Comparison of ENCODE assay signal across 1 cellular context in the genomic region with DNA sequence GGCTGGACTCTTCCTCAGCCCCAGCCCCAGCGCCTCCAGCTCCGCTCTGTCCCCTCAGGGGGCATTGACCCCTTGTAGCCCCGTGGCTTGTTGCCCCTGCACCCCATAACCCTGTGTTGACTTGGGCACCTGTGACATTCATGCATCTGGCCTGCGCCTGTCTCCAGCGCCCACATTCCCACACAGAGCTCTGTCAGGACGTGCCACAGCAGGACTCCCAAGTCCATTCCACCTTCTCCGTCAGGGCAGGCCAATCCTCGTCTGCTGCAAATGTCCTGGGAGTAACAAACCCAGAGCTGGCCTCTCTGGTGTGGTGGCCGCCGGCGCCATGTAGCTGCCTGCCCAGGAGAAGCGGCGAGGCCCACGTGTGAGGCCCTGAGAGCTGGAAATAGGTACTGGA.
TF ChIP-seq lines count a peak whose summit lies in the region.

No MANE protein-coding gene starts in this region.

TF ChIP-seq in HEK293, 187 proteins besides CTCF, POLR2A, EP300 and RAD21:
- TF ChIP-seq, protein P1, sequence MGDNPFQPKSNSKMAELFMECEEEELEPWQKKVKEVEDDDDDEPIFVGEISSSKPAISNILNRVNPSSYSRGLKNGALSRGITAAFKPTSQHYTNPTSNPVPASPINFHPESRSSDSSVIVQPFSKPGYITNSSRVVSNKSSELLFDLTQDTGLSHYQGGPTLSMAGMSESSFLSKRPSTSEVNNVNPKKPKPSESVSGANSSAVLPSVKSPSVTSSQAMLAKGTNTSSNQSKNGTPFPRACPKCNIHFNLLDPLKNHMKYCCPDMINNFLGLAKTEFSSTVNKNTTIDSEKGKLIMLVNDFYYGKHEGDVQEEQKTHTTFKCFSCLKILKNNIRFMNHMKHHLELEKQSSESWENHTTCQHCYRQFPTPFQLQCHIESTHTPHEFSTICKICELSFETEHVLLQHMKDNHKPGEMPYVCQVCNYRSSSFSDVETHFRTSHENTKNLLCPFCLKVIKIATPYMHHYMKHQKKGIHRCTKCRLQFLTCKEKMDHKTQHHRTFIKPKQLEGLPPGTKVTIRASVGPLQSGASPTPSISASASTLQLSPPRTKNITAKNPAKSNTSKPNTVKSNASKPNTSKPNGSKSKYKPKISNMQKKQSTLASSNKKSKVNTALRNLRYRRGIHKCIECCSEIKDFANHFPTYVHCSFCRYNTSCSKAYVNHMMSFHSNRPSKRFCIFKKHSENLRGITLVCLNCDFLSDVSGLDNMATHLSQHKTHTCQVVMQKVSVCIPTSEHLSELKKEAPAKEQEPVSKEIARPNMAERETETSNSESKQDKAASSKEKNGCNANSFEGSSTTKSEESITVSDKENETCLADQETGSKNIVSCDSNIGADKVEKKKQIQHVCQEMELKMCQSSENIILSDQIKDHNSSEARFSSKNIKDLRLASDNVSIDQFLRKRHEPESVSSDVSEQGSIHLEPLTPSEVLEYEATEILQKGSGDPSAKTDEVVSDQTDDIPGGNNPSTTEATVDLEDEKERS (tag by site-specific recombination; IDR thresholded peaks at IDR 0.05) = no peak
- TF ChIP-seq ZIC2 (tag by site-specific recombination; IDR thresholded peaks at IDR 0.05) = 0 out of 2 replicates have a peak, but pooled peaks have one; percentile 4
- peak; percentile 54; the same call in 1 of the 2 replicates for TF ChIP-seq ZNF600 (tag by site-specific recombination; IDR thresholded peaks at IDR 0.05)
- no peak for TF ChIP-seq SALL2 (tag by site-specific recombination; IDR thresholded peaks at IDR 0.05; ENCODE audit: borderline replicate concordance)
- no peak for TF ChIP-seq ZNF555 (tag by site-specific recombination; conservative IDR thresholded peaks at IDR 0.05)
